ENCODE assay signal across 18 cellular contexts in the genomic region with DNA sequence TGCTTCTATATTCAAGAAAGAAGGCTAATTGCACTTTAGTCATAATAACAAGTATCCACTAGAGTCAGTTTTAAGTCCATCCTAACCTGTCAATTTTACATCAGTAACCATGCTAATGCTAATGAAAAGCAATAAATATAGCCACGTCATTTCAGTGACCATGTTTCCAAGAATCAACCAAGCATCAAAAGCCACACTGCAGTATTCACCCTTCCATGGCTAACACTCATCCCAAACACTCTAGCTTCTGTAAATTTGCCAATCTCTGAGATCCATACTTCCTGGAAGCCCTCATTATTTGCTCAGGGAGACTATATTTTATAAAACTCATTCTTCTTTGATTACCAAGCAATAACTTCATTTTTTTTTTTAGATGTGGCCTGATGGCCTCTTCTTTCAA.
"Had no signal": no experiment of that assay in that cellular context is flagged by ENCODE, and none has a peak within 500 bp of the region (broad histone marks: within the 10 kb centered on the region; RNA-seq: fewer than 3 reads in every experiment).

No MANE protein-coding gene starts in this region.

- H3K9me3 ChIP-seq: body of pancreas, lower lobe of right lung, psoas muscle, suprapubic skin had no signal

- H3K9me3 Mint-ChIP-seq: mesothelial cell of epicardium had no signal

- H3K27ac Mint-ChIP-seq: activated B cell treated with CpG ODN at 0.5 μM for 24 hours; activated CD8-positive, alpha-beta T cell treated with anti-CD3 and anti-CD28 coated beads, Interleukin-2, amount 10 ng/mL, durations not matched to agents 7 days and 5 days; activated naive CD8-positive, alpha-beta T cell; mesothelial cell of epicardium; stimulated activated naive CD8-positive, alpha-beta T cell treated with anti-CD3 and anti-CD28 coated beads, Interleukin-15, Interleukin-2, amounts not matched to agents 100 ng/mL and 50 ng/mL, for 24 hours had no signal

- H3K27ac ChIP-seq: body of pancreas, coronary artery, lower lobe of right lung, psoas muscle, suprapubic skin had no signal

- H3K4me3 ChIP-seq: body of pancreas, coronary artery, lower lobe of right lung, psoas muscle, suprapubic skin had no signal

- H3K27me3 ChIP-seq: body of pancreas, suprapubic skin had no signal

- H3K4me3 Mint-ChIP-seq: activated B cell treated with CpG ODN at 0.5 μM for 24 hours; activated CD8-positive, alpha-beta T cell treated with anti-CD3 and anti-CD28 coated beads, Interleukin-2, amount 10 ng/mL, durations not matched to agents 7 days and 5 days; activated naive CD8-positive, alpha-beta T cell; mesothelial cell of epicardium; stimulated activated naive CD8-positive, alpha-beta T cell treated with anti-CD3 and anti-CD28 coated beads, Interleukin-15, Interleukin-2, amounts not matched to agents 100 ng/mL and 50 ng/mL, for 24 hours had no signal

- DNase-seq: activated B cell treated with CpG ODN at 0.5 μM for 24 hours; activated CD4-positive, alpha-beta T cell treated with anti-CD3 and anti-CD28 coated beads for 48 hours; activated CD8-positive, alpha-beta memory T cell treated with anti-CD3 and anti-CD28 coated beads, Interleukin-2, amount 50 U/mL, for 4 hours; activated CD8-positive, alpha-beta T cell treated with anti-CD3 and anti-CD28 coated beads, Interleukin-2, amount 10 ng/mL, durations not matched to agents 7 days and 5 days; activated gamma-delta T cell; activated T-cell treated with anti-CD3 and anti-CD28 coated beads, Interleukin-2, amount 50 U/mL, for 48 hours; amniotic stem cell; body of pancreas; central memory CD4-positive, alpha-beta T cell; foreskin fibroblast; lower lobe of right lung; psoas muscle; trophoblast cell had no signal

- H3K36me3 Mint-ChIP-seq: activated naive CD8-positive, alpha-beta T cell; mesothelial cell of epicardium had no signal

- H3K4me1 Mint-ChIP-seq: activated B cell treated with CpG ODN at 0.5 μM for 24 hours, mesothelial cell of epicardium had no signal

- H3K4me1 ChIP-seq: body of pancreas, lower lobe of right lung, psoas muscle, suprapubic skin had no signal

- H3K27me3 Mint-ChIP-seq: activated B cell treated with CpG ODN at 0.5 μM for 24 hours; activated naive CD8-positive, alpha-beta T cell; stimulated activated naive CD8-positive, alpha-beta T cell treated with anti-CD3 and anti-CD28 coated beads, Interleukin-15, Interleukin-2, amounts not matched to agents 100 ng/mL and 50 ng/mL, for 24 hours had no signal

- H3K36me3 ChIP-seq: lower lobe of right lung, suprapubic skin had no signal
